ENCODE assay signal across 7 cellular contexts in genomic region chr1:114779722-114780121, GRCh38. TPM values are rescaled to one million over a fixed set of nuclear protein-coding genes. Genes with fewer than 3 reads are reported as not detected.
DNase-seq lines count a peak whose midpoint lies in the region; ATAC-seq and TF ChIP-seq lines count a peak whose summit lies in the region.

No MANE protein-coding gene starts in this region.

- ATAC-seq in HG03025 (IDR thresholded peaks at IDR 0.05; ENCODE audit: low FRiP score, unreplicated experiment), result no peak

- no peak for TF ChIP-seq EP300 in stomach (IDR thresholded peaks at IDR 0.05)

- no peaks in the 10 kb centered on the region for H3K27me3 Mint-ChIP-seq in activated naive CD8-positive, alpha-beta T cell
- H3K27me3 Mint-ChIP-seq in immature natural killer cell (ENCODE audit: low read depth in 3 of 3), result peaks cover 7 to 13% (median 11%) of the 10 kb centered on the region in 3 donors

- peak overlapping the region; percentile 85 for H3K27ac ChIP-seq in HUES64 (ENCODE audit: low read depth, low read length)
- peak overlapping the region in 4 of 5 donors; percentile 89 to 95 (median 92) for H3K27ac ChIP-seq in stomach

- no peak for TF ChIP-seq CTCF in stomach (IDR thresholded peaks at IDR 0.05)

- DNase-seq in immature natural killer cell (no peak), stomach (no peak)
- DNase-seq in stimulated activated CD4-positive, alpha-beta T cell treated with anti-CD3 and anti-CD28 coated beads, Interleukin-15, amount 100 ng/mL, for 24 hours, result no peak
- no peak for DNase-seq in activated CD4-positive, alpha-beta T cell treated with anti-CD3 and anti-CD28 coated beads for 48 hours

- peak overlapping the region; percentile 99 for H3K27ac Mint-ChIP-seq in activated naive CD8-positive, alpha-beta T cell
- peak overlapping the region; percentile 94 to 100 (median 99) for H3K27ac Mint-ChIP-seq in immature natural killer cell

- H3K4me3 ChIP-seq in HUES64 (ENCODE audit: low read length) (peak overlapping the region; percentile 89), stomach (peak overlapping the region; percentile 58 to 94 (median 88))

- peaks cover 27% of the 10 kb centered on the region for H3K4me1 Mint-ChIP-seq in activated naive CD8-positive, alpha-beta T cell (ENCODE audit: low read depth)
- peaks cover 29 to 37% of the 10 kb centered on the region in 2 donors for H3K4me1 Mint-ChIP-seq in immature natural killer cell

- no peaks in the 10 kb centered on the region for H3K9me3 Mint-ChIP-seq in activated naive CD8-positive, alpha-beta T cell (ENCODE audit: low read depth)
- no peaks in the 10 kb centered on the region for H3K9me3 Mint-ChIP-seq in immature natural killer cell

- peaks cover 22% of the 10 kb centered on the region for H3K27me3 ChIP-seq in HUES64 (ENCODE audit: insufficient read depth, low read length)
- H3K27me3 ChIP-seq in stomach, result no peaks in the 10 kb centered on the region

- intact Hi-C loops in stomach (cut with DNase I; ENCODE audit: low total_unique reads), result no loop called here

- H3K36me3 ChIP-seq in HUES64 (ENCODE audit: insufficient read depth, low read length), result peaks cover 41% of the 10 kb centered on the region
- peaks cover 0 to 40% (median 38%) of the 10 kb centered on the region in 4 donors for H3K36me3 ChIP-seq in stomach

- no peak for TF ChIP-seq POLR2A in stomach (IDR thresholded peaks at IDR 0.05)

- H3K36me3 Mint-ChIP-seq in activated naive CD8-positive, alpha-beta T cell, result peaks cover 11% of the 10 kb centered on the region
- H3K36me3 Mint-ChIP-seq in immature natural killer cell, result peaks cover 6 to 29% (median 12%) of the 10 kb centered on the region in 3 donors

- H3K4me1 ChIP-seq in HUES64 (ENCODE audit: insufficient read depth, low read length) (0 out of 2 replicates have a peak, but pooled peaks cover 6% of the 10 kb centered on the region), stomach (peaks cover 9 to 21% (median 20%) of the 10 kb centered on the region in 4 donors)

- peak overlapping the region; percentile 100 for H3K4me3 Mint-ChIP-seq in activated naive CD8-positive, alpha-beta T cell
- H3K4me3 Mint-ChIP-seq in immature natural killer cell, result peak overlapping the region; percentile 98 to 100 (median 100)

- H3K9me3 ChIP-seq in HUES64 (ENCODE audit: insufficient read depth, low read depth, low read length) (no peaks in the 10 kb centered on the region), stomach (no peaks in the 10 kb centered on the region)

- peak overlapping the region; percentile 81 for H3K9ac ChIP-seq in HUES64 (ENCODE audit: low read depth, low read length)

RNA-seq across cellular contexts. Expression of gene SIKE1, which starts 0.8 kb away (rescaled TPM):
- 37.8 TPM for polyA plus RNA-seq in HUES64 (2013, experiment 1 of 2)
- polyA plus RNA-seq in HUES64 (2013, experiment 2 of 2), result 45.8 TPM
- polyA plus RNA-seq in immature natural killer cell (10 to 100 TPM; 32.8 to 50.4 (median 37.9) TPM), stomach (10 to 100 TPM; 10.2 to 26.6 (median 13.9) TPM)
- 100 to 1,000 TPM in 1 of 5 donors, 10 to 100 TPM in 4; 18.0 to 111 (median 23.7) TPM for total RNA-seq in stomach

RNA-seq across cellular contexts. Expression of gene CSDE1, which starts 21.9 kb away (rescaled TPM):
- 359 TPM for polyA plus RNA-seq in HUES64 (2013, experiment 1 of 2)
- polyA plus RNA-seq in HUES64 (2013, experiment 2 of 2), result 378 TPM
- polyA plus RNA-seq in immature natural killer cell (100 to 1,000 TPM; 223 to 269 (median 257) TPM), stomach (100 to 1,000 TPM; 129 to 238 (median 176) TPM)
- total RNA-seq in stomach, result 100 to 1,000 TPM; 366 to 679 (median 527) TPM
